32 cellular contexts compared by ENCODE assay signal in genomic region chr2:121028577-121028976, GRCh38.
"Had no signal": no experiment of that assay in that cellular context is flagged by ENCODE, and none has a peak within 500 bp of the region (broad histone marks: within the 10 kb centered on the region; RNA-seq: fewer than 3 reads in every experiment).

No MANE protein-coding gene starts in this region.

- ATAC-seq: activated CD8-positive, alpha-beta T cell treated with anti-CD3 and anti-CD28 coated beads for 36 hours; activated naive CD4-positive, alpha-beta T cell treated with anti-CD3 and anti-CD28 coated beads, Interleukin-2, amount 50 U/mL, for 72 hours; activated T-cell treated with anti-CD3 and anti-CD28 coated beads, Interleukin-2, amount 50 U/mL, for 72 hours; effector memory CD8-positive, alpha-beta T cell; gastroesophageal sphincter; heart right ventricle; T-helper 17 cell; WTC11 had no signal

- H3K9me3 ChIP-seq: ascending aorta, esophagus squamous epithelium, gastroesophageal sphincter had no signal

- H3K36me3 ChIP-seq: ascending aorta, breast epithelium, cardiac muscle cell, esophagus squamous epithelium, gastroesophageal sphincter, heart right ventricle had no signal

- H3K27ac ChIP-seq: ascending aorta, breast epithelium, cardiac muscle cell, coronary artery, dorsolateral prefrontal cortex, esophagus squamous epithelium, gastroesophageal sphincter, heart right ventricle, VCaP had no signal

- H3K4me3 ChIP-seq: ascending aorta, breast epithelium, cardiac muscle cell, coronary artery, dorsolateral prefrontal cortex, esophagus squamous epithelium, gastroesophageal sphincter, heart right ventricle had no signal

- DNase-seq: activated CD4-positive, alpha-beta T cell treated with anti-CD3 and anti-CD28 coated beads for 1 hour; activated CD4-positive, alpha-beta T cell treated with anti-CD3 and anti-CD28 coated beads for 4 hours; activated CD4-positive, alpha-beta T cell treated with anti-CD3 and anti-CD28 coated beads, Interleukin-2, amount 10 ng/mL, durations not matched to agents 7 days and 5 days; activated CD4-positive, alpha-beta T cell treated with anti-CD3 and anti-CD28 coated beads, Interleukin-2, amount 50 U/mL, for 48 hours; activated CD8-positive, alpha-beta memory T cell treated with anti-CD3 and anti-CD28 coated beads, Interleukin-2, amount 50 U/mL, for 48 hours; activated CD8-positive, alpha-beta T cell treated with anti-CD3 and anti-CD28 coated beads for 36 hours; activated gamma-delta T cell; activated naive CD4-positive, alpha-beta T cell; activated naive CD4-positive, alpha-beta T cell treated with anti-CD3 and anti-CD28 coated beads, Interleukin-2, amount 10 ng/mL, durations not matched to agents 7 days and 5 days; activated naive CD8-positive, alpha-beta T cell treated with anti-CD3 and anti-CD28 coated beads, Interleukin-2, amount 10 ng/mL, durations not matched to agents 7 days and 5 days; activated T-cell treated with anti-CD3 and anti-CD28 coated beads for 4 hours; activated T-cell treated with anti-CD3 and anti-CD28 coated beads, Interleukin-2, amount 50 U/mL, for 24 hours; activated T-cell treated with anti-CD3 and anti-CD28 coated beads, Interleukin-2, amount 50 U/mL, for 72 hours; central memory CD4-positive, alpha-beta T cell; dorsolateral prefrontal cortex; effector CD4-positive, alpha-beta T cell; effector memory CD8-positive, alpha-beta T cell; erythroblast; esophagus squamous epithelium; foreskin melanocyte; heart right ventricle; T-helper 1 cell; T-helper 17 cell; T1000 had no signal

- H3K4me1 ChIP-seq: ascending aorta, breast epithelium, esophagus squamous epithelium, gastroesophageal sphincter, heart right ventricle had no signal

- H3K27me3 ChIP-seq: ascending aorta had no signal
